ENCODE assay signal across 14 cellular contexts in the genomic region with DNA sequence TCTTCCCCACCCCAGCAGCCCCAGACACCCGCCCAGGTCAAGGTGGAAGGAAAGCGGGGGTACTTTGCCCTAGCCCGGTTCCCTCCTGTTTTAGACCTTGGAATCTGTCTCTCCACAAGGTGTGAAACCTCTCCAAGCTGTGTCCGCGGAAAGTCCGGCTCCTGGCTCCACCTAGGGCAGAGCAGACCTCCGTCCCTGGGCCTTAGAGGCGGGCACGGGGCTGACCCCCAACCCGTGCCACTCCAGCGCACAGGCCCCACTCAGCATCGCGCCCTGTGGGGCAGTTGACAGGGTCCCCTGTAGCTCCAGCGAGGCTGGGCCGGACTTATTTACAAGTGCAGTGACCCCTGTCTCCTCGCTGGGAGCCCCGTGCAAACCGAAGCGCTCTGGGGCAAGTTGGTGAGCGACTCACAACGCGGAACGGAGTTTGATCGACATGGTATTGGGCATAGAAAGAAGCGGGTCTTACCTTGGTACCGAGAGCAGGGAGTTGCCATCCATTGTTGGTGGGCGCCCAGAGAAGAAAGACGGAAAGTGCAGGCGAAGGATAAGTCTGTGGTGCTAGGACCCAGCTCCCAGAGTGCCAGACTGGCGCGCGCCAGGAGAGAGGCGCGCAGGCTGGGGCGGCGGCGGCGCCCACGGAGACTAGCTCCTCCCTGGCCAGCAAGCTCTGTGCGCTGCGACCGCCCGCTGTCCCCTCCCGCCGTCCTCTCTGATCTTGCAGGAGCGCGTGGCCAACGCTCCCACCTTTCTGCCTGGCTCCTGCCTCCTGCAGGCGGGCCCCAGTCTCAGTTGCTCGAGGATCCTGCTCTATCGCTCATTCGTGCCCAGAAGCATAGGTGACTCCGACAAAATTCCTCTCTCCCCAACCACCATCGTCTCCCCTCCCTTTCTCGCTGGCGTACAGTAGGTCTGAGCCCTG. TPM values are rescaled to one million over a fixed set of nuclear protein-coding genes. Genes with fewer than 3 reads are reported as not detected.
DNase-seq lines count a peak whose midpoint lies in the region; ATAC-seq and TF ChIP-seq lines count a peak whose summit lies in the region.
"Had no signal": no experiment of that assay in that cellular context is flagged by ENCODE, and none has a peak within 500 bp of the region (broad histone marks: within the 10 kb centered on the region; RNA-seq: fewer than 3 reads in every experiment).

Gene SPHKAP (minus strand): TSS at position 590 of the 922 bp plus-strand sequence. CDS start 89 bp downstream, at position 501.

- peaks cover 10% of the 10 kb centered on the region for H3K36me3 Mint-ChIP-seq in glutamatergic neuron (ENCODE audit: unreplicated experiment)
- no peaks in the 10 kb centered on the region for H3K36me3 Mint-ChIP-seq in neural crest cell (ENCODE audit: low read depth)
- H3K36me3 Mint-ChIP-seq in activated T-cell treated with anti-CD3 and anti-CD28 coated beads, Interleukin-2, amount 50 U/mL, for 24 hours (ENCODE audit: low read depth) = no peaks in the 10 kb centered on the region
- H3K36me3 Mint-ChIP-seq: CD8-positive, alpha-beta memory T cell had no signal

- H3K9me3 Mint-ChIP-seq in glutamatergic neuron (ENCODE audit: unreplicated experiment) (peaks cover 7% of the 10 kb centered on the region), neural crest cell (peaks cover 5% of the 10 kb centered on the region)
- peaks cover 9% of the 10 kb centered on the region for H3K9me3 Mint-ChIP-seq in activated T-cell treated with anti-CD3 and anti-CD28 coated beads, Interleukin-2, amount 50 U/mL, for 24 hours

- H3K4me3 Mint-ChIP-seq in glutamatergic neuron (ENCODE audit: unreplicated experiment) (peak within 1 kb of the TSS; percentile 99), neural crest cell (peak within 1 kb of the TSS; percentile 65)
- no peak within 1 kb of the TSS for H3K4me3 Mint-ChIP-seq in activated T-cell treated with anti-CD3 and anti-CD28 coated beads, Interleukin-2, amount 50 U/mL, for 24 hours

- ATAC-seq in HG03520 (IDR thresholded peaks at IDR 0.05; ENCODE audit: unreplicated experiment) = no peak
- ATAC-seq: K562 had no signal

- TF ChIP-seq CTCF in glutamatergic neuron (IDR thresholded peaks at IDR 0.05; ENCODE audit: partially characterized antibody, unreplicated experiment) (no peak), neural crest cell (conservative IDR thresholded peaks at IDR 0.05) (no peak)

- DNase-seq in EH (ENCODE audit: low read depth) = peak; percentile 35
- peak; percentile 84 for DNase-seq in NCI-H345 (lab: John Stamatoyannopoulos, UW)
- DNase-seq in glutamatergic neuron = peak; percentile 48
- DNase-seq in neural crest cell (ENCODE audit: low read depth, low spot score) = peak; percentile 6
- no peak for DNase-seq in activated T-cell treated with anti-CD3 and anti-CD28 coated beads, Interleukin-2, amount 50 U/mL, for 24 hours
- no peak for DNase-seq in COR-L47 (lab: John Stamatoyannopoulos, UW)
- no peak for DNase-seq in NCI-H446 (lab: John Stamatoyannopoulos, UW)
- DNase-seq: activated CD4-positive, alpha-beta T cell treated with anti-CD3 and anti-CD28 coated beads, Interleukin-2, amount 50 U/mL, for 4 hours; CD8-positive, alpha-beta memory T cell; NCI-H226 had no signal

- peaks cover 5% of the 10 kb centered on the region for H3K4me1 Mint-ChIP-seq in glutamatergic neuron (ENCODE audit: low read depth, unreplicated experiment)
- peaks cover 15% of the 10 kb centered on the region for H3K4me1 Mint-ChIP-seq in neural crest cell
- H3K4me1 Mint-ChIP-seq in activated T-cell treated with anti-CD3 and anti-CD28 coated beads, Interleukin-2, amount 50 U/mL, for 24 hours (ENCODE audit: low read depth) = no peaks in the 10 kb centered on the region
- H3K4me1 Mint-ChIP-seq: CD8-positive, alpha-beta memory T cell had no signal

- H3K27me3 Mint-ChIP-seq in glutamatergic neuron (ENCODE audit: unreplicated experiment) = peaks cover 9% of the 10 kb centered on the region
- H3K27me3 Mint-ChIP-seq in neural crest cell (ENCODE audit: low read depth) = peaks cover 71% of the 10 kb centered on the region
- peaks cover 18% of the 10 kb centered on the region for H3K27me3 Mint-ChIP-seq in activated T-cell treated with anti-CD3 and anti-CD28 coated beads, Interleukin-2, amount 50 U/mL, for 24 hours

- H3K27ac Mint-ChIP-seq in glutamatergic neuron (ENCODE audit: unreplicated experiment) (peak within 1 kb of the TSS; percentile 28), neural crest cell (ENCODE audit: unreplicated experiment) (no peak within 1 kb of the TSS)
- no peak within 1 kb of the TSS for H3K27ac Mint-ChIP-seq in activated T-cell treated with anti-CD3 and anti-CD28 coated beads, Interleukin-2, amount 50 U/mL, for 24 hours

RNA-seq across cellular contexts. Expression of gene SPHKAP, which starts in this region (rescaled TPM):
- total RNA-seq in glutamatergic neuron (ENCODE audit: unreplicated experiment) = 0.71 TPM
- not detected in 2 replicates for total RNA-seq in neural crest cell
- total RNA-seq: CD8-positive, alpha-beta memory T cell; epithelial cell of proximal tubule; K562; renal cortical epithelial cell had no signal

Comparison
In these comparisons a context has a peak if more than half of its experiments do, and no peak if none do; other contexts are left out.
1. Peak in DNase-seq in glutamatergic neuron; RNA of the gene not detected or under 1 TPM.
2. Peak in DNase-seq in neural crest cell; RNA of the gene not detected or under 1 TPM.
3. DNase-seq: peak in EH (single experiment) and NCI-H345 (single experiment); none in activated T-cell treated with anti-CD3 and anti-CD28 coated beads, Interleukin-2, amount 50 U/mL, for 24 hours (single experiment), COR-L47 (single experiment) and NCI-H446 (0 of 2).